In genomic region chr16:27355610-27356009, GRCh38 we compare ENCODE assay signal across 8 cellular contexts. TPM values are rescaled to one million over a fixed set of nuclear protein-coding genes. Genes with fewer than 3 reads are reported as not detected.
DNase-seq lines count a peak whose midpoint lies in the region; ATAC-seq, FAIRE-seq and TF ChIP-seq lines count a peak whose summit lies in the region.

No MANE protein-coding gene starts in this region.

- no peak for TF ChIP-seq POLR2A in transverse colon (IDR thresholded peaks at IDR 0.05)

- no peaks in the 10 kb centered on the region for H3K79me2 ChIP-seq in DOHH2 (ENCODE audit: control insufficient read depth, low read length)

- intact Hi-C loops in transverse colon (cut with DNase I; ENCODE audit: low total_unique reads) = no loop called here

- no peaks in the 10 kb centered on the region for H3K9me2 ChIP-seq in DOHH2 (replicated peaks; ENCODE audit: control insufficient read depth, low read length)

- H3K4me3 ChIP-seq in DOHH2 (ENCODE audit: low read length) (no peak overlapping the region), transverse colon (no peak overlapping the region)

- TF ChIP-seq CTCF in DOHH2 (IDR thresholded peaks at IDR 0.05; ENCODE audit: low read depth, low read length, poor library complexity, severe bottlenecking) = peak; percentile 68
- TF ChIP-seq CTCF in transverse colon (IDR thresholded peaks at IDR 0.05) = peak; percentile 22 to 39 (median 35)

- TF ChIP-seq EP300 in transverse colon (IDR thresholded peaks at IDR 0.05; ENCODE audit: low read depth) = no peak

- H3K4me1 ChIP-seq in DOHH2 (ENCODE audit: control insufficient read depth, low read length) = peaks cover 4% of the 10 kb centered on the region; the same call in 1 of the 2 replicates
- H3K4me1 ChIP-seq in transverse colon = no peaks in the 10 kb centered on the region

- FAIRE-seq in urothelium cell line (lab: Jason Lieb, UNC) = no peak

- H3K27me3 ChIP-seq in DOHH2 (ENCODE audit: control insufficient read depth, low read length) (no peaks in the 10 kb centered on the region), transverse colon (no peaks in the 10 kb centered on the region)

- H3K4me2 ChIP-seq in DOHH2 (ENCODE audit: low read length) = no peak overlapping the region

- WGBS in transverse colon (ENCODE audit: low coverage in 1 of 2), 2 donors = 74 to 87% methylated on average over 3 to 12 of the region's 12 CpGs

- no peak for ATAC-seq in HG03159 (IDR thresholded peaks at IDR 0.05; ENCODE audit: unreplicated experiment)

- in situ Hi-C loops in transverse colon (cut with MboI; ENCODE audit: low pct_ligation_motif_present in 1 of 4, low pct_unique_long_range_greater_than_20kb in 1 of 4, low sequenced_read_pairs in 3 of 4) = no loop called here

- peaks cover 4% of the 10 kb centered on the region; the same call in 1 of the 2 replicates for H3F3A ChIP-seq in DOHH2 (ENCODE audit: control insufficient read depth, insufficient read depth)

- H4K20me1 ChIP-seq in DOHH2 (ENCODE audit: control insufficient read depth, insufficient read depth, low read depth, low read length) = no peaks in the 10 kb centered on the region; the same call in 1 of the 2 replicates

- DNase-seq in NAMALWA (ENCODE audit: low spot score) = peak; percentile 25
- peak; percentile 62 for DNase-seq in activated naive CD4-positive, alpha-beta T cell treated with anti-CD3 and anti-CD28 coated beads, Interleukin-2, amount 50 U/mL, for 16 hours
- DNase-seq in iris pigment epithelial cell (ENCODE audit: low read depth) = peak; percentile 61
- peak; percentile 50 for DNase-seq in transverse colon
- no peak for DNase-seq in GM19240 (ENCODE audit: insufficient read length, low spot score)
- DNase-seq in urothelium cell line (ENCODE audit: low spot score) = no peak

- H3K36me3 ChIP-seq in DOHH2 (ENCODE audit: control insufficient read depth, low read length) = peaks cover 93% of the 10 kb centered on the region
- peaks cover 0 to 75% (median 29%) of the 10 kb centered on the region in 4 donors for H3K36me3 ChIP-seq in transverse colon

- H3K27ac ChIP-seq in DOHH2 (ENCODE audit: low read depth, low read length) (no peak overlapping the region), transverse colon (no peak overlapping the region)

- H3K9me3 ChIP-seq in DOHH2 (ENCODE audit: control insufficient read depth, insufficient read depth, low read length) (no peaks in the 10 kb centered on the region), transverse colon (no peaks in the 10 kb centered on the region)

RNA-seq across cellular contexts. Expression of gene IL4R, which starts 41.8 kb away (rescaled TPM):
- 100 to 1,000 TPM; 106 to 235 (median 156) TPM for total RNA-seq in transverse colon

RNA-seq across cellular contexts. Expression of gene IL21R, which starts 46.4 kb away (rescaled TPM):
- 1 to 10 TPM in 1 of 4 donors, under 1 TPM in 2, not detected in 1; 0.20 to 1.1 (median 0.27) TPM for total RNA-seq in transverse colon

Comparison
In these comparisons a context has a peak if more than half of its experiments do, and no peak if none do; other contexts are left out.
1. DNase-seq: peak in NAMALWA (single experiment), activated naive CD4-positive, alpha-beta T cell treated with anti-CD3 and anti-CD28 coated beads, Interleukin-2, amount 50 U/mL, for 16 hours (single experiment), iris pigment epithelial cell (single experiment) and transverse colon (single experiment); none in GM19240 (single experiment) and urothelium cell line (single experiment).